ENCODE assay signal across 11 cellular contexts in the genomic region with DNA sequence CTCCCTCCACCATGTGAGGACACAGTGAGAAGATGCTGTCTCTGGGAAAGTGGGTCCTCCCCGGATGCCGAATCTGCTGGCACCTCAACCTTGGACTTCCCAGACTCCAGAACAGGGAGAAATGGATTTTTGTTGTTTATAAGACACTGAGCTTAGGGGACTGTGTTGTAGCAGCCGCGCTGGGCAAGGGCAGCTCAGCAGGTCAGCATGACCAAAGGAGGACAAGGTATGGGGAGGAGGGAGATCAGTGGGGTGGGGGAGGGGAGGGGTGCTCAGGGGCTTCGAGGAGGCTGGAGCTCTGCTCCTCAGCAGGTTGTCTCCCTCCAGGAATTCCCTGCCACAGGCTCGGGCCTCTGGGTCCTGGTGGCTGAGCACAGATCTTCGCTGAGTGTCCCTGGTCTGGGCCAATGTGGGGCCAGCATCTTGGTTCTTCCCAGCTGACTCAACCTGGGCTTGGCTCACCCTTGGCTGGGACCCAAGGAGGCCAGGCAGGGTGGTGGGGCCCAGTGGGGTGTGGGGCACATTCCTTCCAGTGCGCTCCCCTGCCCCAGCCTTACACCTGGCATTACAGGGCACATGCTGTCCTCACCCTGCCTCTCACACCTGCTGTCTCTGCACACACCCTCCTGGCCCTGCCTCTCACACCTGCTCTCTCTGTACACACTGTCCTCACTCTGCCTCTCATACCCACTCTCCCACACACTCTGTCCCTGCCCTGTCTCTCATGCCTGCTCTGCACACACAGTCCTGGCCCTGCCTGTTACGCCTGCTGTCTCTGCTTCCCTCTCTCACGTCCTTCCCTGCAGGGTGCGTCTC.
DNase-seq lines count a peak whose midpoint lies in the region; ATAC-seq, FAIRE-seq and TF ChIP-seq lines count a peak whose summit lies in the region.
"Had no signal": no experiment of that assay in that cellular context is flagged by ENCODE, and none has a peak within 500 bp of the region (broad histone marks: within the 10 kb centered on the region; RNA-seq: fewer than 3 reads in every experiment).

No MANE protein-coding gene starts in this region.

- in situ Hi-C loops in HepG2 (cut with HindIII; ENCODE audit: extremely low pct_ligation_motif_present, low pct_unique_long_range_greater_than_20kb), result no loop called here

- POLR2A ChIA-PET in HepG2 (lab: Yijun Ruan, JAX), result no interaction called here

- H3F3A ChIP-seq in MM.1S (ENCODE audit: insufficient read depth, low read length), result no peaks in the 10 kb centered on the region

- TF ChIP-seq RAD21 in HepG2 (CRISPR knock-in tag; IDR thresholded peaks at IDR 0.05), result no peak

- peaks cover 10 to 12% of the 10 kb centered on the region in 2 donors for H3K27me3 Mint-ChIP-seq in natural killer cell treated with Interleukin-12 subunit alpha and Interleukin-12 subunit beta and Interleukin-15 and Interleukin-18, amount 100 ng/mL, for 72 hours
- peaks cover 0 to 6% of the 10 kb centered on the region in 2 donors for H3K27me3 Mint-ChIP-seq in natural killer cell (ENCODE audit: low read depth in 2 of 2)

- no peaks in the 10 kb centered on the region for H3K36me3 ChIP-seq in HepG2 (replicated peaks in 1 of 2; ENCODE audit: control insufficient read depth in 1 of 2, insufficient read depth in 2 of 2, low read length in 2 of 2)
- no peaks in the 10 kb centered on the region for H3K36me3 ChIP-seq in MM.1S (replicated peaks; ENCODE audit: insufficient read depth, low read length)
- no peaks in the 10 kb centered on the region for H3K36me3 ChIP-seq in SJCRH30

- no peaks in the 10 kb centered on the region for H3K4me1 ChIP-seq in HepG2 (ENCODE audit: insufficient read depth, low read length)
- H3K4me1 ChIP-seq in MM.1S (ENCODE audit: low read length), result no peaks in the 10 kb centered on the region
- H3K4me1 ChIP-seq in SJCRH30, result no peaks in the 10 kb centered on the region

- H3K27ac Mint-ChIP-seq in natural killer cell treated with Interleukin-12 subunit alpha and Interleukin-12 subunit beta and Interleukin-15 and Interleukin-18, amount 100 ng/mL, for 72 hours, result no peak overlapping the region
- no peak overlapping the region for H3K27ac Mint-ChIP-seq in natural killer cell

- no peaks in the 10 kb centered on the region for H3K79me2 ChIP-seq in HepG2 (ENCODE audit: insufficient read depth, low read length)
- no peaks in the 10 kb centered on the region for H3K79me2 ChIP-seq in MM.1S (ENCODE audit: low read length)

- H3K9me2 ChIP-seq in MM.1S (replicated peaks; ENCODE audit: insufficient read depth, low read length), result no peaks in the 10 kb centered on the region

- intact Hi-C loops in natural killer cell (cut with micrococcal nuclease) (no loop called here), HepG2 (cut with micrococcal nuclease; ENCODE audit: unreplicated experiment) (no loop called here)

- no peak overlapping the region for H2AFZ ChIP-seq in HepG2 (ENCODE audit: low read length)
- no peak overlapping the region for H2AFZ ChIP-seq in MM.1S (ENCODE audit: low read length)

- no peak overlapping the region for H3K4me3 Mint-ChIP-seq in natural killer cell treated with Interleukin-12 subunit alpha and Interleukin-12 subunit beta and Interleukin-15 and Interleukin-18, amount 100 ng/mL, for 72 hours
- H3K4me3 Mint-ChIP-seq in natural killer cell, result no peak overlapping the region

- DNase-seq in natural killer cell treated with Interleukin-12 subunit alpha and Interleukin-12 subunit beta and Interleukin-15 and Interleukin-18, amount 100 ng/mL, for 72 hours (ENCODE audit: low spot score), result no peak
- DNase-seq in natural killer cell (no peak), SHP77 treated with DMSO at 0.1 percent for 48 hours (lab: John Stamatoyannopoulos, UW) (peak; percentile 98), HepG2 (ENCODE audit: low spot score) (no peak), MM.1S (no peak), SJCRH30 (no peak), T-helper 9 cell (no peak)
- DNase-seq: activated CD4-positive, CD25-positive, alpha-beta regulatory T cell treated with anti-CD3 and anti-CD28 coated beads, Interleukin-2, amount 50 U/mL, for 72 hours; NK-92 treated with Interleukin-12 subunit alpha and Interleukin-12 subunit beta, amount 100 ng/mL, for 24 hours; stimulated activated CD4-positive, alpha-beta T cell treated with anti-CD3 and anti-CD28 coated beads, Interleukin-4, amount 100 ng/mL, for 4 hours had no signal

- no peaks in the 10 kb centered on the region for H3K4me1 Mint-ChIP-seq in natural killer cell treated with Interleukin-12 subunit alpha and Interleukin-12 subunit beta and Interleukin-15 and Interleukin-18, amount 100 ng/mL, for 72 hours (ENCODE audit: low read depth in 2 of 2)
- no peaks in the 10 kb centered on the region for H3K4me1 Mint-ChIP-seq in natural killer cell

- BruUV-seq in HepG2 (replicated peaks; lab: Mats Ljungman, UMichigan), result no TSS peak

- H3K9me3 Mint-ChIP-seq in natural killer cell treated with Interleukin-12 subunit alpha and Interleukin-12 subunit beta and Interleukin-15 and Interleukin-18, amount 100 ng/mL, for 72 hours, result no peaks in the 10 kb centered on the region
- no peaks in the 10 kb centered on the region for H3K9me3 Mint-ChIP-seq in natural killer cell

- CTCF ChIA-PET in HepG2 (lab: Yijun Ruan, JAX; ENCODE audit: low intra/inter-chr PET ratio, low total read pairs), result no interaction called here

- no peak for TF ChIP-seq CTCF in natural killer cell (IDR thresholded peaks at IDR 0.05)
- no peak for TF ChIP-seq CTCF in HepG2 (CRISPR knock-in tag; IDR thresholded peaks at IDR 0.05)
- TF ChIP-seq CTCF in MM.1S (IDR thresholded peaks at IDR 0.05; ENCODE audit: low read length), result no peak

- no peak for FAIRE-seq in HepG2 (lab: Jason Lieb, UNC)

- H3K36me3 Mint-ChIP-seq in natural killer cell treated with Interleukin-12 subunit alpha and Interleukin-12 subunit beta and Interleukin-15 and Interleukin-18, amount 100 ng/mL, for 72 hours, result no peaks in the 10 kb centered on the region
- H3K36me3 Mint-ChIP-seq in natural killer cell, result no peaks in the 10 kb centered on the region

- TF ChIP-seq EP300 in HepG2 (IDR thresholded peaks at IDR 0.05; ENCODE audit: low read depth in 2 of 2, low read length in 2 of 2) (no peak), HepG2 (CRISPR knock-in tag; IDR thresholded peaks at IDR 0.05; ENCODE audit: borderline replicate concordance) (no peak)

- H3K9ac ChIP-seq in HepG2 (ENCODE audit: insufficient read depth, low read depth, low read length) (no peak overlapping the region), MM.1S (ENCODE audit: low read length) (no peak overlapping the region)

- H3K27me3 ChIP-seq in HepG2 (ENCODE audit: control insufficient read depth in 1 of 2, insufficient read depth in 2 of 2, low read length in 2 of 2) (peaks cover 13 to 38% of the 10 kb centered on the region in 2 experiments), MM.1S (replicated peaks; ENCODE audit: insufficient read depth, low read length) (peaks cover 42% of the 10 kb centered on the region; the same call in 1 of the 2 replicates), SJCRH30 (peaks cover 52% of the 10 kb centered on the region)

- no peaks in the 10 kb centered on the region for H3K9me3 ChIP-seq in HepG2 (ENCODE audit: low read length)
- no peaks in the 10 kb centered on the region for H3K9me3 ChIP-seq in MM.1S (replicated peaks; ENCODE audit: insufficient read depth, low read length)
- no peaks in the 10 kb centered on the region for H3K9me3 ChIP-seq in SJCRH30 (replicated peaks)

- H3K27ac ChIP-seq in HepG2 (ENCODE audit: extremely low read length, insufficient read depth, low read length) (no peak overlapping the region), MM.1S (ENCODE audit: low read length) (no peak overlapping the region), SJCRH30 (no peak overlapping the region)

- 5% methylated on average over 11 of the region's 11 CpGs for WGBS in HepG2 (ENCODE audit: low lambda C conversion rate)

- H3K4me3 ChIP-seq in HepG2 (replicated peaks in 1 of 3; ENCODE audit: insufficient read depth in 1 of 3, low read depth in 2 of 3, low read length in 3 of 3) (no peak overlapping the region), MM.1S (ENCODE audit: low read length) (no peak overlapping the region), SJCRH30 (no peak overlapping the region)

- H3K4me2 ChIP-seq in HepG2 (ENCODE audit: low read depth, low read length), result no peak overlapping the region
- H3K4me2 ChIP-seq in MM.1S (ENCODE audit: low read depth, low read length), result no peak overlapping the region

- no peaks in the 10 kb centered on the region; the same call in 1 of the 2 replicates for H4K20me1 ChIP-seq in HepG2 (ENCODE audit: insufficient read depth, low read length)
- no peaks in the 10 kb centered on the region for H4K20me1 ChIP-seq in MM.1S (ENCODE audit: insufficient read depth, low read length)

- TF ChIP-seq POLR2A in HepG2 (IDR thresholded peaks at IDR 0.05; ENCODE audit: insufficient read depth in 1 of 2, low read depth in 2 of 2, low read length in 2 of 2), result no peak

- peak; percentile 23 to 37 for ATAC-seq in natural killer cell treated with Interleukin-12 subunit alpha and Interleukin-12 subunit beta and Interleukin-15 and Interleukin-18, amount 100 ng/mL, for 72 hours
- no peak for ATAC-seq in natural killer cell
- no peak; the same call in 1 of the 3 replicates for ATAC-seq in HepG2
- ATAC-seq in GM21515 (IDR thresholded peaks at IDR 0.05; ENCODE audit: unreplicated experiment), result no peak

TF ChIP-seq in HepG2, 621 proteins besides CTCF, POLR2A, EP300 and RAD21 (continues in another document):
- TF ChIP-seq KMT2B (CRISPR knock-in tag; IDR thresholded peaks at IDR 0.05), result no peak
- TF ChIP-seq IKZF4 (CRISPR knock-in tag; IDR thresholded peaks at IDR 0.05; ENCODE audit: borderline replicate concordance, low read depth, not compliant biosample characterization), result no peak
- TF ChIP-seq, protein P1, sequence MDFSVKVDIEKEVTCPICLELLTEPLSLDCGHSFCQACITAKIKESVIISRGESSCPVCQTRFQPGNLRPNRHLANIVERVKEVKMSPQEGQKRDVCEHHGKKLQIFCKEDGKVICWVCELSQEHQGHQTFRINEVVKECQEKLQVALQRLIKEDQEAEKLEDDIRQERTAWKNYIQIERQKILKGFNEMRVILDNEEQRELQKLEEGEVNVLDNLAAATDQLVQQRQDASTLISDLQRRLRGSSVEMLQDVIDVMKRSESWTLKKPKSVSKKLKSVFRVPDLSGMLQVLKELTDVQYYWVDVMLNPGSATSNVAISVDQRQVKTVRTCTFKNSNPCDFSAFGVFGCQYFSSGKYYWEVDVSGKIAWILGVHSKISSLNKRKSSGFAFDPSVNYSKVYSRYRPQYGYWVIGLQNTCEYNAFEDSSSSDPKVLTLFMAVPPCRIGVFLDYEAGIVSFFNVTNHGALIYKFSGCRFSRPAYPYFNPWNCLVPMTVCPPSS (IDR thresholded peaks at IDR 0.05), result peak; percentile 83; the same call in 1 of the 2 replicates
- TF ChIP-seq ELF3 (CRISPR knock-in tag; IDR thresholded peaks at IDR 0.05), result no peak
- TF ChIP-seq, protein P2, sequence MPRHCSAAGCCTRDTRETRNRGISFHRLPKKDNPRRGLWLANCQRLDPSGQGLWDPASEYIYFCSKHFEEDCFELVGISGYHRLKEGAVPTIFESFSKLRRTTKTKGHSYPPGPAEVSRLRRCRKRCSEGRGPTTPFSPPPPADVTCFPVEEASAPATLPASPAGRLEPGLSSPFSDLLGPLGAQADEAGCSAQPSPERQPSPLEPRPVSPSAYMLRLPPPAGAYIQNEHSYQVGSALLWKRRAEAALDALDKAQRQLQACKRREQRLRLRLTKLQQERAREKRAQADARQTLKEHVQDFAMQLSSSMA (CRISPR knock-in tag; IDR thresholded peaks at IDR 0.05), result no peak
- TF ChIP-seq NBN (conservative IDR thresholded peaks at IDR 0.05), result peak; percentile 86; the same call in 1 of the 2 replicates

Comparison
In these comparisons a context has a peak if more than half of its experiments do, and no peak if none do; other contexts are left out.
1. ATAC-seq: peak in natural killer cell treated with Interleukin-12 subunit alpha and Interleukin-12 subunit beta and Interleukin-15 and Interleukin-18, amount 100 ng/mL, for 72 hours (2 of 2); none in natural killer cell (0 of 3), HepG2 (single experiment) and GM21515 (single experiment).